Comparison of ENCODE assay signal across 9 cellular contexts in the genomic region with DNA sequence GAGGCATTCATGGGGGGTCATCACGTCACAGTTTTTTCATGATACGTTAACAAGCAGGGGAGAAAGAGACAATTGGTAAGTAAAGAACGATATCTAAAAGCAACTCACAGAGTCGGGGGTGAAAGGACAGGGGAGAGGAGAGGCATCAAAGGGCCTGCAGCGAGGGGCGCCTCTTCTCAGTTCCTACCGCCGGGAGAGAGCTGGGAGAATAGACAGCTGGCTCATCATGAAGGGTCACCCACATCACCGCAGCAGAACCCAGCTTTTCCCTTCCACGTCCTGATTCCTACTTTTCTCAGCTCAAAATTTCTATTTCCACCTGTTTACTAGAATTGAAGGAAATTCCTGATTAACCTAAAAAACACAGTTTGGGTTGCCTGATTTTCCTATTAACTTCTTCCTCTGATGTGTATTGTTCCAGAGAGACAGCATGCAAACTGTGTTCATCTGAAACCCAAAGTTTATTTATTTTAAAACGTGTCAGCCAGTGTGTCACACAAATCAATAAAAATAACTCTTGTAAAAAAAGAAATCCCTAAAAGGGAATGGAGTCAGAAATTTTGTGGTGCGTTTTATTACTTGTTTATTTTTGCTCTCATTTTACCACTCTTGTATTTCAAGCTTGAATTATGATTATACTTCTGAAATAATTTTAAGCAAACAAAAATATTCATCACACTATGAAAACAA.
"Had no signal": no experiment of that assay in that cellular context is flagged by ENCODE, and none has a peak within 500 bp of the region (broad histone marks: within the 10 kb centered on the region; RNA-seq: fewer than 3 reads in every experiment).

No MANE protein-coding gene starts in this region.

- H3K27ac ChIP-seq: left ventricle myocardium inferior, spleen, thoracic aorta, upper lobe of right lung had no signal

- H3K9me3 Mint-ChIP-seq: activated T-cell treated with anti-CD3 and anti-CD28 coated beads, Interleukin-2, amount 50 U/mL, for 72 hours; immature natural killer cell; natural killer cell treated with Interleukin-12 subunit alpha and Interleukin-12 subunit beta and Interleukin-15 and Interleukin-18, amount 100 ng/mL, for 72 hours had no signal

- H3K9me3 ChIP-seq: left ventricle myocardium inferior, spleen, thoracic aorta, upper lobe of right lung had no signal

- H3K36me3 ChIP-seq: left ventricle myocardium inferior, spleen, thoracic aorta, upper lobe of right lung had no signal

- H3K27me3 Mint-ChIP-seq: natural killer cell treated with Interleukin-12 subunit alpha and Interleukin-12 subunit beta and Interleukin-15 and Interleukin-18, amount 100 ng/mL, for 72 hours had no signal

- H3K27ac Mint-ChIP-seq: activated T-cell treated with anti-CD3 and anti-CD28 coated beads, Interleukin-2, amount 50 U/mL, for 72 hours; progenitor cell of endocrine pancreas had no signal

- H3K4me3 Mint-ChIP-seq: activated T-cell treated with anti-CD3 and anti-CD28 coated beads, Interleukin-2, amount 50 U/mL, for 72 hours; brain; immature natural killer cell; natural killer cell treated with Interleukin-12 subunit alpha and Interleukin-12 subunit beta and Interleukin-15 and Interleukin-18, amount 100 ng/mL, for 72 hours had no signal

- DNase-seq: left ventricle myocardium inferior, upper lobe of right lung had no signal

- H3K36me3 Mint-ChIP-seq: brain; immature natural killer cell; natural killer cell treated with Interleukin-12 subunit alpha and Interleukin-12 subunit beta and Interleukin-15 and Interleukin-18, amount 100 ng/mL, for 72 hours had no signal
